Comparison of ENCODE assay signal across 15 cellular contexts in genomic region chr17:76279742-76280287, GRCh38. TPM values are rescaled to one million over a fixed set of nuclear protein-coding genes. Genes with fewer than 3 reads are reported as not detected.
A peak's percentile ranks its signal among the peaks of the same experiment; 100 is the strongest.
DNase-seq lines count a peak whose midpoint lies in the region; ATAC-seq, FAIRE-seq and TF ChIP-seq lines count a peak whose summit lies in the region.
"Had no signal": no experiment of that assay in that cellular context is flagged by ENCODE, and none has a peak within 500 bp of the region (broad histone marks: within the 10 kb centered on the region; RNA-seq: fewer than 3 reads in every experiment).

No MANE protein-coding gene starts in this region.

- no peak overlapping the region for H3K4ac ChIP-seq in H1 (replicated peaks; ENCODE audit: insufficient read length, low read depth, low read length)

- H4K8ac ChIP-seq in H1 (ENCODE audit: extremely low read depth, insufficient read depth, low read length): no peak overlapping the region

- H2BK20ac ChIP-seq in H1 (ENCODE audit: low read length): 0 out of 2 replicates have a peak overlapping the region, but pooled peaks have one; percentile 61

- H3K23ac ChIP-seq in H1 (ENCODE audit: insufficient read length): no peak overlapping the region

- no peak overlapping the region for H3K4me3 Mint-ChIP-seq in activated naive CD8-positive, alpha-beta T cell treated with anti-CD3 and anti-CD28 coated beads, Interleukin-2, amount 10 ng/mL, durations not matched to agents 7 days and 5 days
- H3K4me3 Mint-ChIP-seq in activated naive CD8-positive, alpha-beta T cell treated with anti-CD3 and anti-CD28 coated beads for 36 hours: no peak overlapping the region
- H3K4me3 Mint-ChIP-seq: activated naive CD4-positive, alpha-beta T cell treated with anti-CD3 and anti-CD28 coated beads, Interleukin-2, amount 50 U/mL, for 24 hours; effector memory CD8-positive, alpha-beta T cell had no signal

- TF ChIP-seq CTCF in KMS-11 (conservative IDR thresholded peaks at IDR 0.05; ENCODE audit: low read depth, low read length) (peak; percentile 57), H1 (IDR thresholded peaks at IDR 0.05; ENCODE audit: control extremely low read depth in 1 of 3, insufficient read depth in 1 of 3, low read depth in 1 of 3, low read length in 3 of 3) (no peak), parathyroid adenoma (IDR thresholded peaks at IDR 0.05) (no peak)

- WGBS in H1 (ENCODE audit: extremely low coverage in 1 of 2, insufficient coverage in 1 of 2, insufficient read length in 1 of 2, insufficient replicate concordance in 2 of 2, low coverage in 1 of 2, low lambda C conversion rate in 2 of 2, missing lambda C conversion rate in 1 of 2), 2 experiments: 88% methylated on average over 12 of the region's 15 CpGs; no CpG with 5 or more reads in 1 of the 2 experiments

- H4K5ac ChIP-seq in H1 (ENCODE audit: insufficient read length, low read depth, low read length): no peak overlapping the region

- H3K23me2 ChIP-seq in H1 (ENCODE audit: low read depth, low read length): peaks cover 3% of the 10 kb centered on the region; the same call in 1 of the 2 replicates

- ATAC-seq in activated naive CD8-positive, alpha-beta T cell treated with anti-CD3 and anti-CD28 coated beads, Interleukin-2, amount 10 ng/mL, durations not matched to agents 7 days and 5 days (ENCODE audit: low read depth): no peak
- no peak for ATAC-seq in HG03280 (IDR thresholded peaks at IDR 0.05; ENCODE audit: unreplicated experiment)

- DNase-seq in activated naive CD8-positive, alpha-beta T cell treated with anti-CD3 and anti-CD28 coated beads, Interleukin-2, amount 10 ng/mL, durations not matched to agents 7 days and 5 days: no peak
- DNase-seq in activated naive CD8-positive, alpha-beta T cell treated with anti-CD3 and anti-CD28 coated beads for 36 hours: no peak
- DNase-seq in H1 (ENCODE audit: low read depth in 1 of 2, low spot score in 2 of 2): no peak
- DNase-seq in HEK293T (ENCODE audit: extremely low spot score): no peak
- no peak for DNase-seq in substantia nigra (lab: John Stamatoyannopoulos, UW)

- no peaks in the 10 kb centered on the region for H3K9me3 Mint-ChIP-seq in activated naive CD8-positive, alpha-beta T cell treated with anti-CD3 and anti-CD28 coated beads, Interleukin-2, amount 10 ng/mL, durations not matched to agents 7 days and 5 days
- no peaks in the 10 kb centered on the region for H3K9me3 Mint-ChIP-seq in activated naive CD8-positive, alpha-beta T cell treated with anti-CD3 and anti-CD28 coated beads for 36 hours
- H3K9me3 Mint-ChIP-seq: activated naive CD4-positive, alpha-beta T cell treated with anti-CD3 and anti-CD28 coated beads, Interleukin-2, amount 50 U/mL, for 24 hours; effector memory CD8-positive, alpha-beta T cell had no signal

- no peak overlapping the region for H2BK120ac ChIP-seq in H1 (replicated peaks; ENCODE audit: low read depth, low read length)

- H3K4me1 ChIP-seq in KMS-11 (ENCODE audit: low read depth, poor library complexity, severe bottlenecking): peaks cover 4% of the 10 kb centered on the region
- H3K4me1 ChIP-seq in H1 (replicated peaks in 1 of 4; ENCODE audit: control insufficient read depth in 3 of 4, insufficient read depth in 4 of 4, low read length in 3 of 4): peaks cover 0 to 4% (median 0%) of the 10 kb centered on the region in 4 experiments; a peak in 3 of 7 replicates
- H3K4me1 ChIP-seq in parathyroid adenoma: peaks cover 13% of the 10 kb centered on the region
- H3K4me1 ChIP-seq: right lobe of liver had no signal

- 0 out of 2 replicates have a peak overlapping the region, but pooled peaks have one; percentile 7 for H3K18ac ChIP-seq in H1 (ENCODE audit: extremely low read depth, low read length)

- no peaks in the 10 kb centered on the region for H3K27me3 Mint-ChIP-seq in activated naive CD8-positive, alpha-beta T cell treated with anti-CD3 and anti-CD28 coated beads, Interleukin-2, amount 10 ng/mL, durations not matched to agents 7 days and 5 days
- H3K27me3 Mint-ChIP-seq in activated naive CD8-positive, alpha-beta T cell treated with anti-CD3 and anti-CD28 coated beads for 36 hours: no peaks in the 10 kb centered on the region
- H3K27me3 Mint-ChIP-seq: activated naive CD4-positive, alpha-beta T cell treated with anti-CD3 and anti-CD28 coated beads, Interleukin-2, amount 50 U/mL, for 24 hours; effector memory CD8-positive, alpha-beta T cell had no signal

- FAIRE-seq in H1 (lab: Jason Lieb, UNC): no peak

- CTCF ChIA-PET in H1 (lab: Charles Lee; ENCODE audit: partially characterized antibody) (interaction anchor here (0.5 to 5.6 kb wide), 92 partner anchors 10 to 678 kb away, joined by 3 to 84 read pairs (median 5); partner anchors contain the start of genes EXOC7, FOXJ1, RNF157 and UBALD2), HEK293T (lab: Yijun Ruan, JAX) (interaction anchor here (0.6 to 2.6 kb wide), 37 partner anchors 8 to 277 kb away, joined by 3 to 29 read pairs (median 4); partner anchors contain the start of gene EXOC7)

- H3K27ac ChIP-seq in KMS-11 (no peak overlapping the region), H1 (ENCODE audit: low read depth, low read length) (no peak overlapping the region), parathyroid adenoma (peak overlapping the region; percentile 20), substantia nigra (ENCODE audit: low read depth, low read length, poor library complexity, severe bottlenecking) (no peak overlapping the region)
- H3K27ac ChIP-seq: left lung, right lobe of liver, testis had no signal

- H3K4me1 Mint-ChIP-seq in activated naive CD8-positive, alpha-beta T cell treated with anti-CD3 and anti-CD28 coated beads, Interleukin-2, amount 10 ng/mL, durations not matched to agents 7 days and 5 days: peaks cover 10% of the 10 kb centered on the region
- peaks cover 18% of the 10 kb centered on the region for H3K4me1 Mint-ChIP-seq in activated naive CD8-positive, alpha-beta T cell treated with anti-CD3 and anti-CD28 coated beads for 36 hours

- no peak overlapping the region for H3K56ac ChIP-seq in H1 (replicated peaks; ENCODE audit: insufficient read length, low read depth, low read length)

- no peak for TF ChIP-seq POLR2A in H1 (IDR thresholded peaks at IDR 0.05; ENCODE audit: control extremely low read depth in 1 of 2, low read depth in 2 of 2, low read length in 2 of 2)

- no peaks in the 10 kb centered on the region for H3K27me3 ChIP-seq in KMS-11 (ENCODE audit: insufficient read depth, low read depth)
- no peaks in the 10 kb centered on the region for H3K27me3 ChIP-seq in H1 (replicated peaks in 1 of 4; ENCODE audit: control insufficient read depth in 3 of 4, extremely low read depth in 1 of 4, insufficient read depth in 3 of 4, low read length in 3 of 4)
- H3K27me3 ChIP-seq in parathyroid adenoma (ENCODE audit: control insufficient read depth, insufficient read depth, low read length): no peaks in the 10 kb centered on the region
- H3K27me3 ChIP-seq: left lung, MG63, right lobe of liver, testis had no signal

- peaks cover 3% of the 10 kb centered on the region for H3K36me3 Mint-ChIP-seq in activated naive CD8-positive, alpha-beta T cell treated with anti-CD3 and anti-CD28 coated beads, Interleukin-2, amount 10 ng/mL, durations not matched to agents 7 days and 5 days
- no peaks in the 10 kb centered on the region for H3K36me3 Mint-ChIP-seq in activated naive CD8-positive, alpha-beta T cell treated with anti-CD3 and anti-CD28 coated beads for 36 hours
- H3K36me3 Mint-ChIP-seq: activated naive CD4-positive, alpha-beta T cell treated with anti-CD3 and anti-CD28 coated beads, Interleukin-2, amount 50 U/mL, for 24 hours had no signal

- POLR2A ChIA-PET in activated naive CD8-positive, alpha-beta T cell treated with anti-CD3 and anti-CD28 coated beads, Interleukin-2, amount 10 ng/mL, durations not matched to agents 7 days and 5 days (lab: Charles Lee): interaction anchor here (0.5 to 24.4 kb wide), 13 partner anchors 8 to 266 kb away, joined by 3 to 1721 read pairs (median 4); partner anchors contain the start of genes EXOC7, FOXJ1, RNF157 and UBALD2
- POLR2A ChIA-PET in H1 (lab: Charles Lee; ENCODE audit: partially characterized antibody): interaction anchor here (0.6 to 1.8 kb wide), 7 partner anchors 11 to 500 kb away, joined by 3 to 6 read pairs (median 4); no protein-coding TSS in a partner anchor
- POLR2A ChIA-PET in HEK293T (lab: Yijun Ruan, JAX): interaction anchor here (1.0 to 3.7 kb wide), 5 partner anchors 11 to 158 kb away, joined by 3 to 14 read pairs (median 3); partner anchors contain the start of gene UBALD2

- H2AFZ ChIP-seq in KMS-11 (ENCODE audit: low read depth) (no peak overlapping the region), H1 (ENCODE audit: low read length) (no peak overlapping the region), parathyroid adenoma (peak overlapping the region; percentile 83)

- no peak overlapping the region for H3K4me3 ChIP-seq in KMS-11 (IDR thresholded peaks at IDR 0.05; ENCODE audit: insufficient read depth, low read depth, low read length)
- no peak overlapping the region for H3K4me3 ChIP-seq in H1 (ENCODE audit: extremely low read depth in 1 of 4, insufficient read depth in 2 of 4, low read depth in 3 of 4, low read length in 4 of 4)
- H3K4me3 ChIP-seq in parathyroid adenoma (ENCODE audit: low read depth, low read length): no peak overlapping the region
- H3K4me3 ChIP-seq: left lung, MG63, mucosa of descending colon, right lobe of liver, testis had no signal

- no peaks in the 10 kb centered on the region for H3K79me1 ChIP-seq in H1 (ENCODE audit: low read depth, low read length)

- peak overlapping the region; percentile 45 for H3K27ac Mint-ChIP-seq in activated naive CD8-positive, alpha-beta T cell treated with anti-CD3 and anti-CD28 coated beads, Interleukin-2, amount 10 ng/mL, durations not matched to agents 7 days and 5 days
- H3K27ac Mint-ChIP-seq in activated naive CD8-positive, alpha-beta T cell treated with anti-CD3 and anti-CD28 coated beads for 36 hours: no peak overlapping the region
- H3K27ac Mint-ChIP-seq: effector memory CD8-positive, alpha-beta T cell had no signal

- H3K36me3 ChIP-seq in KMS-11 (ENCODE audit: insufficient read depth): no peaks in the 10 kb centered on the region
- H3K36me3 ChIP-seq in H1 (ENCODE audit: control insufficient read depth in 2 of 4, insufficient read depth in 4 of 4, low read length in 3 of 4): no peaks in the 10 kb centered on the region; a peak in 1 of 8 replicates
- H3K36me3 ChIP-seq in parathyroid adenoma (ENCODE audit: control insufficient read depth, insufficient read depth, low read length): no peaks in the 10 kb centered on the region
- H3K36me3 ChIP-seq: left lung, MG63, right lobe of liver had no signal

- H3K9me3 ChIP-seq in H1 (ENCODE audit: insufficient read depth in 2 of 2, low read depth in 1 of 2, low read length in 1 of 2) (no peaks in the 10 kb centered on the region), parathyroid adenoma (ENCODE audit: control insufficient read depth, low read length) (no peaks in the 10 kb centered on the region)
- H3K9me3 ChIP-seq: left lung, MG63, mucosa of descending colon, right lobe of liver, testis had no signal

- no peaks in the 10 kb centered on the region for H3K79me2 ChIP-seq in KMS-11 (ENCODE audit: insufficient read depth, low read depth)
- no peaks in the 10 kb centered on the region for H3K79me2 ChIP-seq in H1 (ENCODE audit: control insufficient read depth in 1 of 2, insufficient read depth in 2 of 2, low read length in 2 of 2)
- no peaks in the 10 kb centered on the region for H3K79me2 ChIP-seq in parathyroid adenoma

- H4K20me1 ChIP-seq in KMS-11 (ENCODE audit: insufficient read depth) (no peaks in the 10 kb centered on the region), H1 (replicated peaks in 1 of 2; ENCODE audit: control insufficient read depth in 1 of 2, insufficient read depth in 2 of 2, low read length in 2 of 2) (peaks cover 0 to 6% of the 10 kb centered on the region in 2 experiments)

- TF ChIP-seq EP300 in H1 (IDR thresholded peaks at IDR 0.05; ENCODE audit: borderline replicate concordance in 1 of 2, low read depth in 2 of 2, low read length in 2 of 2): no peak

- no peak overlapping the region for H3K14ac ChIP-seq in H1 (ENCODE audit: insufficient read length)

- H3K9ac ChIP-seq in KMS-11 (no peak overlapping the region), H1 (replicated peaks in 1 of 4; ENCODE audit: extremely low read depth in 1 of 4, low read depth in 3 of 4, low read length in 3 of 4) (no peak overlapping the region), parathyroid adenoma (no peak overlapping the region)

- no peak overlapping the region for H2BK15ac ChIP-seq in H1 (ENCODE audit: low read length)

- no peak overlapping the region for H2BK5ac ChIP-seq in H1 (ENCODE audit: low read depth, low read length)

- H4K91ac ChIP-seq in H1 (replicated peaks; ENCODE audit: insufficient read length, low read length): no peak overlapping the region

- TF ChIP-seq RAD21 in H1 (IDR thresholded peaks at IDR 0.05 in 1 of 2, conservative IDR thresholded peaks at IDR 0.05 in 1 of 2; ENCODE audit: low read depth in 2 of 2, low read length in 2 of 2): no peak

- H3K4me2 ChIP-seq in KMS-11 (no peak overlapping the region), H1 (ENCODE audit: insufficient read depth in 1 of 2, low read depth in 2 of 2, low read length in 2 of 2) (no peak overlapping the region), parathyroid adenoma (ENCODE audit: low read length) (peak overlapping the region; percentile 48)

- no peak overlapping the region for H2AK5ac ChIP-seq in H1 (ENCODE audit: low read depth, low read length)

- H2BK12ac ChIP-seq in H1 (ENCODE audit: low read depth, low read length): 0 out of 2 replicates have a peak overlapping the region, but pooled peaks have one; percentile 43

RNA-seq across cellular contexts. Expression of gene UBALD2, which starts 14.7 kb away (rescaled TPM):
- total RNA-seq in activated naive CD8-positive, alpha-beta T cell treated with anti-CD3 and anti-CD28 coated beads, Interleukin-2, amount 10 ng/mL, durations not matched to agents 7 days and 5 days: 100 to 1,000 TPM; 344 to 375 TPM
- total RNA-seq in activated naive CD8-positive, alpha-beta T cell treated with anti-CD3 and anti-CD28 coated beads for 36 hours: 100 to 1,000 TPM; 262 to 268 TPM
- total RNA-seq in H1 (2021; fragmentation: NEBNext Ultra II Directional; extraction: Animal tissue kit (Norgen Biotek cat#: 25700)): 22.6 and 25.6 TPM in 2 replicates
- 17.8 and 26.8 TPM in 2 replicates for polyA plus RNA-seq in H1 (2011; rRNA removed)
- 11.6 TPM for polyA plus RNA-seq in H1 (2011; cell fraction: cytosol; rRNA removed)
- polyA plus RNA-seq in H1 (2011; cell fraction: nucleus; rRNA removed): 20.6 TPM
- polyA plus RNA-seq in H1 (2012, experiment 1 of 2): 6.2 to 22.1 TPM (median 14.0 TPM) in 4 replicates
- 27.4 TPM for polyA plus RNA-seq in H1 (2012, experiment 2 of 2)
- 22.2 TPM for polyA plus RNA-seq in H1 (2013, experiment 1 of 2)
- 20.6 TPM for polyA plus RNA-seq in H1 (2013, experiment 2 of 2)
- 4.8 and 7.9 TPM in 2 replicates for polyA minus RNA-seq in H1 (2011; rRNA and poly(A)+ RNA removed)
- polyA minus RNA-seq in H1 (2011; cell fraction: cytosol; rRNA and poly(A)+ RNA removed): 26.6 TPM
- 13.2 TPM for polyA minus RNA-seq in H1 (2011; cell fraction: nucleus; rRNA and poly(A)+ RNA removed)

RNA-seq across cellular contexts. Expression of gene QRICH2, which starts 28.3 kb away (rescaled TPM):
- 1 to 10 TPM; 3.7 to 4.7 TPM for total RNA-seq in activated naive CD8-positive, alpha-beta T cell treated with anti-CD3 and anti-CD28 coated beads, Interleukin-2, amount 10 ng/mL, durations not matched to agents 7 days and 5 days
- total RNA-seq in activated naive CD8-positive, alpha-beta T cell treated with anti-CD3 and anti-CD28 coated beads for 36 hours: 1 to 10 TPM in 1 of 2 experiments, under 1 TPM in 1; 0.87 to 1.6 TPM
- total RNA-seq in H1 (2021; fragmentation: NEBNext Ultra II Directional; extraction: Animal tissue kit (Norgen Biotek cat#: 25700)): 2.8 and 3.2 TPM in 2 replicates
- polyA plus RNA-seq in H1 (2011; rRNA removed): 3.8 and 4.9 TPM in 2 replicates
- polyA plus RNA-seq in H1 (2011; cell fraction: cytosol; rRNA removed): 4.8 TPM
- 18.4 TPM for polyA plus RNA-seq in H1 (2011; cell fraction: nucleus; rRNA removed)
- polyA plus RNA-seq in H1 (2012, experiment 1 of 2): 2.8 to 4.6 TPM (median 3.9 TPM) in 4 replicates
- 0.89 TPM for polyA plus RNA-seq in H1 (2012, experiment 2 of 2)
- polyA plus RNA-seq in H1 (2013, experiment 1 of 2): 1.4 TPM
- 1.0 TPM for polyA plus RNA-seq in H1 (2013, experiment 2 of 2)
- 10.8 and 11.1 TPM in 2 replicates for polyA minus RNA-seq in H1 (2011; rRNA and poly(A)+ RNA removed)
- polyA minus RNA-seq in H1 (2011; cell fraction: cytosol; rRNA and poly(A)+ RNA removed): 2.0 TPM
- polyA minus RNA-seq in H1 (2011; cell fraction: nucleus; rRNA and poly(A)+ RNA removed): 5.4 TPM

RNA-seq across cellular contexts. Expression of gene RNF157, which starts 39.5 kb away (rescaled TPM):
- 100 to 1,000 TPM; 103 to 110 TPM for total RNA-seq in activated naive CD8-positive, alpha-beta T cell treated with anti-CD3 and anti-CD28 coated beads, Interleukin-2, amount 10 ng/mL, durations not matched to agents 7 days and 5 days
- 10 to 100 TPM; 30.4 to 34.7 TPM for total RNA-seq in activated naive CD8-positive, alpha-beta T cell treated with anti-CD3 and anti-CD28 coated beads for 36 hours
- 13.4 and 14.9 TPM in 2 replicates for total RNA-seq in H1 (2021; fragmentation: NEBNext Ultra II Directional; extraction: Animal tissue kit (Norgen Biotek cat#: 25700))
- 16.7 and 20.2 TPM in 2 replicates for polyA plus RNA-seq in H1 (2011; rRNA removed)
- polyA plus RNA-seq in H1 (2011; cell fraction: cytosol; rRNA removed): 15.2 TPM
- 17.4 TPM for polyA plus RNA-seq in H1 (2011; cell fraction: nucleus; rRNA removed)
- 13.0 to 30.8 TPM (median 18.2 TPM) in 4 replicates for polyA plus RNA-seq in H1 (2012, experiment 1 of 2)
- 10.9 TPM for polyA plus RNA-seq in H1 (2012, experiment 2 of 2)
- 9.3 TPM for polyA plus RNA-seq in H1 (2013, experiment 1 of 2)
- 9.7 TPM for polyA plus RNA-seq in H1 (2013, experiment 2 of 2)
- 27.8 and 31.8 TPM in 2 replicates for polyA minus RNA-seq in H1 (2011; rRNA and poly(A)+ RNA removed)
- polyA minus RNA-seq in H1 (2011; cell fraction: cytosol; rRNA and poly(A)+ RNA removed): 16.3 TPM
- 15.9 TPM for polyA minus RNA-seq in H1 (2011; cell fraction: nucleus; rRNA and poly(A)+ RNA removed)
